ENCODE assay signal across 8 cellular contexts in the genomic region with DNA sequence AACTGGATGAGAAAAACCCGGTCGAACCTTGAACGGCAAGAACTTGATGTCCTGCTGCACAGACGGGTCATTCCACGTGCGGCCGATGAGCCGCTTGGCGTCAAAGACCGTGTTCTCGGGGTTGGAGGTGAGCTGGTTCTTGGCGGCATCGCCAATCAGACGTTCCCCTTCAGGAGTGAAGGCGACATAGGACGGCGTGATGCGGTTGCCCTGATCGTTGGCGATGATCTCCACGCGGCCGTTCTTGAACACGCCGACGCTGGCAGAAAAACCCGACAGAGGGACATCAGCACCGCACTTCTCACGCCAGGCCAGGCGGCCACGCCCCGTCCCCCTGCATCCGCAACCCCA. TPM values are rescaled to one million over a fixed set of nuclear protein-coding genes. Genes with fewer than 3 reads are reported as not detected.
DNase-seq lines count a peak whose midpoint lies in the region; ATAC-seq and TF ChIP-seq lines count a peak whose summit lies in the region.

No MANE protein-coding gene starts in this region.

- H3K27ac Mint-ChIP-seq in activated T-cell treated with anti-CD3 and anti-CD28 coated beads, Interleukin-2, amount 50 U/mL, for 24 hours = peak overlapping the region; percentile 99

- no peaks in the 10 kb centered on the region for H3K9me3 Mint-ChIP-seq in activated T-cell treated with anti-CD3 and anti-CD28 coated beads, Interleukin-2, amount 50 U/mL, for 24 hours

- H3K27ac ChIP-seq in HUES48 (ENCODE audit: low read depth, low read length) = peak overlapping the region; percentile 87
- H3K27ac ChIP-seq in gastroesophageal sphincter = peak overlapping the region; percentile 71 to 98 (median 92)

- H3K4me3 ChIP-seq in HUES48 (ENCODE audit: low read depth, low read length) = peak overlapping the region; percentile 78
- H3K4me3 ChIP-seq in gastroesophageal sphincter = peak overlapping the region; percentile 63 to 91

- no peak for TF ChIP-seq EP300 in gastroesophageal sphincter (IDR thresholded peaks at IDR 0.05)

- H3K27me3 Mint-ChIP-seq in activated T-cell treated with anti-CD3 and anti-CD28 coated beads, Interleukin-2, amount 50 U/mL, for 24 hours = no peaks in the 10 kb centered on the region

- DNase-seq in AG08395 (ENCODE audit: low spot score) (peak; percentile 11), posterior vena cava (ENCODE audit: low spot score) (peak; percentile 88), GDM1 (lab: John Stamatoyannopoulos, UW) (no peak), DMS153 (lab: John Stamatoyannopoulos, UW) (no peak)
- DNase-seq in activated T-cell treated with anti-CD3 and anti-CD28 coated beads, Interleukin-2, amount 50 U/mL, for 24 hours = no peak

- peak overlapping the region; percentile 95 for H3K9ac ChIP-seq in HUES48 (ENCODE audit: low read depth, low read length)

- H3K9me3 ChIP-seq in HUES48 (ENCODE audit: control insufficient read depth, insufficient read depth, low read length) (no peaks in the 10 kb centered on the region), gastroesophageal sphincter (no peaks in the 10 kb centered on the region)

- H3K27me3 ChIP-seq in HUES48 (ENCODE audit: control insufficient read depth, insufficient read depth, low read length) = no peaks in the 10 kb centered on the region
- H3K27me3 ChIP-seq in gastroesophageal sphincter = no peaks in the 10 kb centered on the region

- no peak for TF ChIP-seq CTCF in gastroesophageal sphincter (IDR thresholded peaks at IDR 0.05)

- ATAC-seq in GM18868 (IDR thresholded peaks at IDR 0.05; ENCODE audit: unreplicated experiment) (peak; percentile 1), gastroesophageal sphincter (peak; percentile 0)

- intact Hi-C loops in posterior vena cava (cut with DNase I) = loop anchor here in 1 of 2 donors (10.0 kb wide), 1 partner anchor 94 kb away; no protein-coding TSS in a partner anchor

- peaks cover 66% of the 10 kb centered on the region for H3K36me3 Mint-ChIP-seq in activated T-cell treated with anti-CD3 and anti-CD28 coated beads, Interleukin-2, amount 50 U/mL, for 24 hours (ENCODE audit: low read depth)

- no peak for TF ChIP-seq POLR2A in gastroesophageal sphincter (IDR thresholded peaks at IDR 0.05)

- peaks cover 56% of the 10 kb centered on the region for H3K4me1 Mint-ChIP-seq in activated T-cell treated with anti-CD3 and anti-CD28 coated beads, Interleukin-2, amount 50 U/mL, for 24 hours (ENCODE audit: low read depth)

- peak overlapping the region; percentile 93 for H3K4me3 Mint-ChIP-seq in activated T-cell treated with anti-CD3 and anti-CD28 coated beads, Interleukin-2, amount 50 U/mL, for 24 hours

- peaks cover 4% of the 10 kb centered on the region; the same call in 1 of the 2 replicates for H3K4me1 ChIP-seq in HUES48 (ENCODE audit: control insufficient read depth, insufficient read depth, low read length)
- H3K4me1 ChIP-seq in gastroesophageal sphincter = peaks cover 2 to 55% (median 27%) of the 10 kb centered on the region in 3 donors

- whole genome bisulfite sequencing in gastroesophageal sphincter (ENCODE audit: low coverage in 1 of 2), 2 donors = 0% methylated on average over 11 of the region's 33 CpGs; no CpG with 5 or more reads in 1 of the 2 donors

- H3K36me3 ChIP-seq in HUES48 (ENCODE audit: control insufficient read depth, insufficient read depth, low read length) (peaks cover 49% of the 10 kb centered on the region), gastroesophageal sphincter (peaks cover 0 to 42% of the 10 kb centered on the region in 2 donors)

RNA-seq across cellular contexts. Expression of a gene that starts 0.5 kb away (rescaled TPM):
- total RNA-seq in gastroesophageal sphincter (10 to 100 TPM; 53.7 to 88.5 (median 81.5) TPM), posterior vena cava (100 to 1,000 TPM; 160 to 218 TPM)

RNA-seq across cellular contexts. Expression of a gene that starts 21.0 kb away (rescaled TPM):
- 10 to 100 TPM; 41.2 to 61.4 (median 48.6) TPM for total RNA-seq in gastroesophageal sphincter
- total RNA-seq in posterior vena cava = 10 to 100 TPM; 42.5 to 53.3 TPM

RNA-seq across cellular contexts. Expression of a gene that starts 40.3 kb away (rescaled TPM):
- total RNA-seq in gastroesophageal sphincter (10 to 100 TPM; 10.9 to 16.5 (median 13.4) TPM), posterior vena cava (10 to 100 TPM; 15.6 to 16.4 TPM)

RNA-seq across cellular contexts. Expression of a gene that starts 51.0 kb away (rescaled TPM):
- 10 to 100 TPM; 28.5 to 49.9 (median 38.0) TPM for total RNA-seq in gastroesophageal sphincter
- 10 to 100 TPM; 35.2 to 39.5 TPM for total RNA-seq in posterior vena cava

Comparison
In these comparisons a context has a peak if more than half of its experiments do, and no peak if none do; other contexts are left out.
1. DNase-seq: peak in AG08395 (single experiment) and posterior vena cava (single experiment); none in activated T-cell treated with anti-CD3 and anti-CD28 coated beads, Interleukin-2, amount 50 U/mL, for 24 hours (single experiment), GDM1 (single experiment) and DMS153 (single experiment).